24 cellular contexts compared by ENCODE assay signal in genomic region chrX:2561461-2561860, GRCh38.
"Had no signal": no experiment of that assay in that cellular context is flagged by ENCODE, and none has a peak within 500 bp of the region (broad histone marks: within the 10 kb centered on the region; RNA-seq: fewer than 3 reads in every experiment).

No MANE protein-coding gene starts in this region.

- H3K27ac Mint-ChIP-seq: activated T-helper 2 cell treated with anti-CD3 and anti-CD28 coated beads, Interferon-gamma antibody, Interleukin-2, Interleukin-4, amounts not matched to agents 10 μg/mL and 5 μg/mL and 100 μg/mL, durations not matched to agents 14 hours and 24 hours and 36 hours; endodermal cell; natural killer cell treated with Interleukin-12 subunit alpha and Interleukin-12 subunit beta and Interleukin-15 and Interleukin-18, amount 100 ng/mL, for 72 hours; progenitor cell of endocrine pancreas; stimulated activated memory B cell treated with anti-CD40 and anti-IgM and Interleukin-4, amounts not matched to agents 10 μg/mL and 1 μg/mL and 100 μg/mL, for 72 hours had no signal

- ATAC-seq: activated T-cell treated with anti-CD3 and anti-CD28 coated beads, Interleukin-2, amount 50 U/mL, for 4 hours; gastrocnemius medialis; left cardiac atrium; natural killer cell treated with Interleukin-12 subunit alpha and Interleukin-12 subunit beta and Interleukin-15 and Interleukin-18, amount 100 ng/mL, for 72 hours; stimulated activated memory B cell treated with anti-CD40 and anti-IgM and Interleukin-4, amounts not matched to agents 10 μg/mL and 1 μg/mL and 100 μg/mL, for 72 hours had no signal

- H3K4me1 Mint-ChIP-seq: stimulated activated memory B cell treated with anti-CD40 and anti-IgM and Interleukin-4, amounts not matched to agents 10 μg/mL and 1 μg/mL and 100 μg/mL, for 72 hours had no signal

- DNase-seq: activated CD4-positive, alpha-beta T cell treated with anti-CD3 and anti-CD28 coated beads for 4 hours; activated CD4-positive, alpha-beta T cell treated with anti-CD3 and anti-CD28 coated beads, Interleukin-2, amount 50 U/mL, for 48 hours; activated CD4-positive, CD25-positive, alpha-beta regulatory T cell; activated CD8-positive, alpha-beta memory T cell treated with anti-CD3 and anti-CD28 coated beads, Interleukin-2, amount 50 U/mL, for 48 hours; activated naive CD4-positive, alpha-beta T cell; activated T-cell treated with anti-CD3 and anti-CD28 coated beads, Interleukin-2, amount 50 U/mL, for 4 hours; amygdala; colonic mucosa; endodermal cell; esophagus squamous epithelium; gastrocnemius medialis; head of caudate nucleus; left cardiac atrium; retina; sigmoid colon; stimulated activated CD4-positive, alpha-beta T cell treated with anti-CD3 and anti-CD28 coated beads, Interleukin-15, amount 100 ng/mL, for 24 hours; stomach had no signal

- H3K4me3 Mint-ChIP-seq: activated T-cell treated with anti-CD3 and anti-CD28 coated beads, Interleukin-2, amount 50 U/mL, for 4 hours; endodermal cell; natural killer cell treated with Interleukin-12 subunit alpha and Interleukin-12 subunit beta and Interleukin-15 and Interleukin-18, amount 100 ng/mL, for 72 hours; stimulated activated memory B cell treated with anti-CD40 and anti-IgM and Interleukin-4, amounts not matched to agents 10 μg/mL and 1 μg/mL and 100 μg/mL, for 72 hours had no signal

- H3K9me3 Mint-ChIP-seq: activated T-cell treated with anti-CD3 and anti-CD28 coated beads, Interleukin-2, amount 50 U/mL, for 4 hours; activated T-helper 2 cell treated with anti-CD3 and anti-CD28 coated beads, Interferon-gamma antibody, Interleukin-2, Interleukin-4, amounts not matched to agents 10 μg/mL and 5 μg/mL and 100 μg/mL, durations not matched to agents 14 hours and 24 hours and 36 hours; endodermal cell had no signal

- H3K4me3 ChIP-seq: colonic mucosa, esophagus squamous epithelium, gastrocnemius medialis, sigmoid colon, smooth muscle cell, stomach, suprapubic skin, tibial nerve had no signal

- H3K36me3 Mint-ChIP-seq: natural killer cell treated with Interleukin-12 subunit alpha and Interleukin-12 subunit beta and Interleukin-15 and Interleukin-18, amount 100 ng/mL, for 72 hours; stimulated activated memory B cell treated with anti-CD40 and anti-IgM and Interleukin-4, amounts not matched to agents 10 μg/mL and 1 μg/mL and 100 μg/mL, for 72 hours had no signal
